ENCODE assay signal across 1 cellular context in genomic region chr19:6476896-6477431, GRCh38.
A peak's percentile ranks its signal among the peaks of the same experiment; 100 is the strongest.
TF ChIP-seq lines count a peak whose summit lies in the region.

No MANE protein-coding gene starts in this region.

TF ChIP-seq in GM23338, 12 proteins besides CTCF, POLR2A, EP300 and RAD21:
- TF ChIP-seq EZH2 (IDR thresholded peaks at IDR 0.05; ENCODE audit: low read depth, unreplicated experiment) (no peak), POLR2AphosphoS5 (IDR thresholded peaks at IDR 0.05; ENCODE audit: low read depth) (0 out of 2 replicates have a peak, but pooled peaks have one; percentile 35)
